8 cellular contexts compared by ENCODE assay signal in the genomic region with DNA sequence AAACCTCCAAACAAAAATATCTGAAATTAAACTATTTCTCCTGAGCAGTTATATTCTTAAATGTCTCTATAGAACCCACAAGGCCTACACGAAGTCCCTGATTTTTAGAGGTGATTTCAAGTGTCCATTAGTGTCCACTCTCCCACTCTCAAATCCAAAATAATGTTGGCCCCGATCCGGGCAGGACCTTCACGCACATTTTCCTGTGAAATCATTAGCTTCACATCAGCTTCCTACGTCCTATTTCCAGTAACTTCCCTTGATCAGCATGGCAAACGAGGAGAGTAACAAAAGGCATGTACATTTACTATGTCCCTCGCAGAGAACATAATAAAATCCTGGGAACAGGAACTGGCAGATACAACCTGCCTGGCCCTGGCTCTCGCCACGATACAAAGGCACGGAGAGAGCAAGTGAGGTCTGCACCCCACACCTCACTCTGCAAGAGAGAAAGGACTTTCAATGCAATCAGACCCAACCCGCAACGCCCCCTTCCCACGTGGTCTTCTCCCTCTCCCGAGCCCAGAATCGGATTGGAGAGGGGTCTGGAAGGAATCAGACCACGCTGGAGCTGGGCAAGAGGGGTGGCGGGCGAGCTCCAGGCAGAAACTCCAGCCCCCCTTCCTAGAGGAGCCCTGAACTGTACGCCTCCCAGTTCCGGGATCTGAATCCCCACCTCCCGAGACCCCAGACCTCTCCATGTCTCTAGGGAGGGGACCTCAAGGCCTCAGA. TPM values are rescaled to one million over a fixed set of nuclear protein-coding genes. Genes with fewer than 3 reads are reported as not detected.
DNase-seq lines count a peak whose midpoint lies in the region; ATAC-seq and TF ChIP-seq lines count a peak whose summit lies in the region.

No MANE protein-coding gene starts in this region.

- peaks cover 26% of the 10 kb centered on the region for H3K4me1 ChIP-seq in lower lobe of right lung

- H3K4me3 ChIP-seq in GM08714 (ENCODE audit: low read length) (peak overlapping the region; percentile 74), lower lobe of right lung (peak overlapping the region; percentile 94)

- POLR2A ChIA-PET in activated CD4-positive, alpha-beta T cell treated with anti-CD3 and anti-CD28 coated beads for 36 hours (lab: Charles Lee), result interaction anchor here (0.5 to 1.5 kb wide), 2 partner anchors 50 to 251 kb away, joined by 4 to 5 read pairs; no protein-coding TSS in a partner anchor

- H3K9me3 Mint-ChIP-seq in activated CD4-positive, alpha-beta T cell treated with anti-CD3 and anti-CD28 coated beads for 36 hours (ENCODE audit: low read depth), result no peaks in the 10 kb centered on the region

- no peaks in the 10 kb centered on the region for H3K27me3 ChIP-seq in lower lobe of right lung (ENCODE audit: low read depth)

- peaks cover 10% of the 10 kb centered on the region for H3K36me3 Mint-ChIP-seq in activated CD4-positive, alpha-beta T cell treated with anti-CD3 and anti-CD28 coated beads for 36 hours (ENCODE audit: low read depth)

- CTCF ChIA-PET in activated CD4-positive, alpha-beta T cell treated with anti-CD3 and anti-CD28 coated beads for 36 hours (lab: Charles Lee), result interaction anchor here (1.5 to 3.9 kb wide), 2 partner anchors 16 to 53 kb away, joined by 3 to 22 read pairs; no protein-coding TSS in a partner anchor

- peak overlapping the region; percentile 88 for H3K27ac ChIP-seq in lower lobe of right lung

- ATAC-seq in HG02571 (IDR thresholded peaks at IDR 0.05; ENCODE audit: unreplicated experiment) (peak; percentile 9), lower lobe of right lung (peak; percentile 33 to 40), HG03460 (IDR thresholded peaks at IDR 0.05; ENCODE audit: unreplicated experiment) (no peak)
- peak; percentile 18 for ATAC-seq in activated CD4-positive, alpha-beta T cell treated with anti-CD3 and anti-CD28 coated beads for 36 hours

- peaks cover 23% of the 10 kb centered on the region for H3K4me1 Mint-ChIP-seq in activated CD4-positive, alpha-beta T cell treated with anti-CD3 and anti-CD28 coated beads for 36 hours

- peaks cover 6% of the 10 kb centered on the region for H3K36me3 ChIP-seq in lower lobe of right lung

- intact Hi-C loops in activated CD4-positive, alpha-beta T cell treated with anti-CD3 and anti-CD28 coated beads for 36 hours (cut with DNase I, micrococcal nuclease), result loop anchor here (2.0 kb wide), 2 partner anchors 49 to 871 kb away; a partner anchor contains a TSS
- intact Hi-C loops in lower lobe of right lung (cut with DNase I), result no loop called here

- H3K27me3 Mint-ChIP-seq in activated CD4-positive, alpha-beta T cell treated with anti-CD3 and anti-CD28 coated beads for 36 hours, result no peaks in the 10 kb centered on the region

- H3K9me3 ChIP-seq in lower lobe of right lung, result no peaks in the 10 kb centered on the region

- peak overlapping the region; percentile 88 for H3K4me3 Mint-ChIP-seq in activated CD4-positive, alpha-beta T cell treated with anti-CD3 and anti-CD28 coated beads for 36 hours

- peak; percentile 45 for DNase-seq in NCI-H2107 (lab: John Stamatoyannopoulos, UW)
- DNase-seq in activated CD4-positive, alpha-beta T cell treated with anti-CD3 and anti-CD28 coated beads for 36 hours, result peak; percentile 70
- DNase-seq in effector CD8-positive, alpha-beta T cell (lab: John Stamatoyannopoulos, UW), result peak; percentile 9
- DNase-seq in lower lobe of right lung, result peak; percentile 61
- DNase-seq in stimulated activated CD4-positive, alpha-beta T cell treated with anti-CD3 and anti-CD28 coated beads, Interleukin-4, amount 100 ng/mL, for 4 hours, result peak; percentile 18 to 19

- TF ChIP-seq CTCF in lower lobe of right lung (IDR thresholded peaks at IDR 0.05), result no peak

- peak overlapping the region; percentile 83 for H3K27ac Mint-ChIP-seq in activated CD4-positive, alpha-beta T cell treated with anti-CD3 and anti-CD28 coated beads for 36 hours

RNA-seq across cellular contexts. Expression of a gene that starts 17.5 kb away (rescaled TPM):
- not detected for total RNA-seq in activated CD4-positive, alpha-beta T cell treated with anti-CD3 and anti-CD28 coated beads for 36 hours
- total RNA-seq in lower lobe of right lung, result not detected

RNA-seq across cellular contexts. Expression of a gene that starts 48.4 kb away (rescaled TPM):
- total RNA-seq in activated CD4-positive, alpha-beta T cell treated with anti-CD3 and anti-CD28 coated beads for 36 hours, result 10 to 100 TPM; 57.2 to 61.1 TPM
- 132 TPM for total RNA-seq in lower lobe of right lung

RNA-seq across cellular contexts. Expression of a gene that starts 48.4 kb away (rescaled TPM):
- total RNA-seq in activated CD4-positive, alpha-beta T cell treated with anti-CD3 and anti-CD28 coated beads for 36 hours, result 10 to 100 TPM; 29.9 to 32.9 TPM
- total RNA-seq in lower lobe of right lung, result 20.5 TPM

Comparison
In these comparisons a context has a peak if more than half of its experiments do, and no peak if none do; other contexts are left out.
1. DNase-seq: peak in every context shown above with its lines; median percentile 70 in activated CD4-positive, alpha-beta T cell treated with anti-CD3 and anti-CD28 coated beads for 36 hours; 61 in lower lobe of right lung; 45 in NCI-H2107; 18 in stimulated activated CD4-positive, alpha-beta T cell treated with anti-CD3 and anti-CD28 coated beads, Interleukin-4, amount 100 ng/mL, for 4 hours; 9 in effector CD8-positive, alpha-beta T cell.